Comparison of ENCODE assay signal across 19 cellular contexts in genomic region chr3:98196293-98196692, GRCh38. TPM values are rescaled to one million over a fixed set of nuclear protein-coding genes. Genes with fewer than 3 reads are reported as not detected.
"Had no signal": no experiment of that assay in that cellular context is flagged by ENCODE, and none has a peak within 500 bp of the region (broad histone marks: within the 10 kb centered on the region; RNA-seq: fewer than 3 reads in every experiment).

No MANE protein-coding gene starts in this region.

RNA-seq across cellular contexts. Expression of gene OR5H15, which starts 29.8 kb away (rescaled TPM):
- total RNA-seq: natural killer cell treated with Interleukin-12 subunit alpha and Interleukin-12 subunit beta and Interleukin-15 and Interleukin-18, amount 100 ng/mL, for 72 hours; neural crest cell; omental fat pad; osteocyte; pancreas; posterior vena cava; prostate gland; pulmonary artery endothelial cell; right atrium auricular region; sciatic nerve; smooth muscle cell; spleen; suprapubic skin; testis; transverse colon; upper lobe of right lung; urinary bladder; uterus had no signal
- polyA plus RNA-seq: pancreas, smooth muscle cell, spleen, thymus, urinary bladder had no signal

RNA-seq across cellular contexts. Expression of gene OR5H14, which starts 49.0 kb away (rescaled TPM):
- total RNA-seq: neural crest cell, omental fat pad, osteocyte, pancreas, posterior vena cava, prostate gland, pulmonary artery endothelial cell, right atrium auricular region, sciatic nerve, smooth muscle cell, spleen, suprapubic skin, transverse colon, upper lobe of right lung, urinary bladder, uterus had no signal
- polyA plus RNA-seq: pancreas, smooth muscle cell, spleen, thymus, urinary bladder had no signal
